In the genomic region with DNA sequence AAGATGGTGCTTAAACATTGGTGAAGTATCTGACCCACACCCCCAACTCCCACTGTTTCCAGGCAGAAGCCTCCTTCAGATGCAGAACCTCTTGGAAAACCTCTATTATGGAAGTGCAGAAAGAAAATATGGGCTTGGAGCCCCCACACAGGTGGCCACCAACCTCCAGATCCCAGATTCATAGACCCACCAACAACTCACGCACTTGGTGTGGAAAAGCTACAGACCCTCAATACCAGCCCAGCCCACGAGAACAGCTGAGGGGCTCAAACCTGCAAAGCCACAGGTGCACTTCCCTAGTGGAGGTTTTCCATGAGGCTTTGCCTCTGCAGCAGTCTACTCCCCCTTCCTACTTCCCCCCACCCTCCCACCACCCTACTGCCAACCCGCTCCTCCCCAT, we compare ENCODE assay signal across 6 cellular contexts.
DNase-seq lines count a peak whose midpoint lies in the region; ATAC-seq and TF ChIP-seq lines count a peak whose summit lies in the region.
"Not testable (repeated sequence)": the region's sequence is repeated elsewhere in the genome, so short reads cannot be mapped to it uniquely, and the experiment has no call there.

No MANE protein-coding gene starts in this region.

- H3K79me2 ChIP-seq in osteoblast (ENCODE audit: insufficient read depth, low read length); trophoblast cell (ENCODE audit: control insufficient read depth, insufficient read depth, low read length, poor library complexity): not testable (repeated sequence)

- H3K36me3 ChIP-seq in esophagus muscularis mucosa; lung (ENCODE audit: control insufficient read depth in 2 of 2, insufficient read depth in 2 of 2, low read length in 2 of 2); osteoblast (ENCODE audit: insufficient read depth, low read length); trophoblast cell (ENCODE audit: control insufficient read depth in 1 of 2, insufficient read depth in 2 of 2, low read length in 2 of 2); spleen: not testable (repeated sequence)

- H3K4me1 ChIP-seq in esophagus muscularis mucosa; lung (ENCODE audit: control insufficient read depth in 2 of 2, insufficient read depth in 2 of 2, low read length in 2 of 2); osteoblast (ENCODE audit: insufficient read depth, low read length); trophoblast cell (ENCODE audit: control insufficient read depth in 1 of 2, insufficient read depth in 2 of 2, low read length in 2 of 2); spleen: not testable (repeated sequence)

- not testable (repeated sequence) for TF ChIP-seq EP300 in esophagus muscularis mucosa (IDR thresholded peaks at IDR 0.05)

- H3K9ac ChIP-seq in trophoblast cell (ENCODE audit: low read length): not testable (repeated sequence)

- H4K12ac ChIP-seq in trophoblast cell (ENCODE audit: low read depth, low read length): not testable (repeated sequence)

- TF ChIP-seq CTCF in esophagus muscularis mucosa (IDR thresholded peaks at IDR 0.05); lung (IDR thresholded peaks at IDR 0.05; ENCODE audit: control extremely low read depth, extremely low read depth); osteoblast (IDR thresholded peaks at IDR 0.05; ENCODE audit: extremely low read depth, low read depth, low read length); spleen (IDR thresholded peaks at IDR 0.05 in 8 of 11, conservative IDR thresholded peaks at IDR 0.05 in 3 of 11): not testable (repeated sequence)

- H3K4ac ChIP-seq in trophoblast cell (ENCODE audit: low read depth, low read length): not testable (repeated sequence)

- peak; percentile 77 for DNase-seq in esophagus muscularis mucosa (ENCODE audit: extremely low spot score)
- peak; percentile 27 for DNase-seq in lung (ENCODE audit: low spot score)
- peak; percentile 58 for DNase-seq in osteoblast (ENCODE audit: insufficient read length, low spot score, missing footprints)
- not testable (repeated sequence) for DNase-seq in trophoblast cell
- peak; percentile 76 for DNase-seq in posterior vena cava (ENCODE audit: low spot score)
- peak; percentile 67 for DNase-seq in spleen

- H3K27me3 ChIP-seq in esophagus muscularis mucosa; lung (ENCODE audit: control insufficient read depth, insufficient read depth); osteoblast (ENCODE audit: insufficient read depth, low read length); trophoblast cell (ENCODE audit: insufficient read depth, low read length); spleen (replicated peaks in 1 of 7): not testable (repeated sequence)

- not testable (repeated sequence) for H2BK12ac ChIP-seq in trophoblast cell (ENCODE audit: low read length)

- not testable (repeated sequence) for H2BK5ac ChIP-seq in trophoblast cell (ENCODE audit: low read depth, low read length, poor library complexity)

- not testable (repeated sequence) for H3K4me2 ChIP-seq in osteoblast (ENCODE audit: insufficient read depth, low read length); trophoblast cell (ENCODE audit: low read length)

- H4K8ac ChIP-seq in trophoblast cell (ENCODE audit: low read depth, low read length): not testable (repeated sequence)

- not testable (repeated sequence) for H3K4me3 ChIP-seq in esophagus muscularis mucosa; lung; osteoblast (ENCODE audit: insufficient read depth, low read length); spleen
- H3K4me3 ChIP-seq in trophoblast cell (ENCODE audit: low read depth, low read length): peak overlapping the region; percentile 38

- 64% methylated on average over 3 of the region's 3 CpGs for WGBS in esophagus muscularis mucosa
- WGBS in lung, 2 donors: 75 to 82% methylated on average over 3 of the region's 3 CpGs
- WGBS in trophoblast cell (ENCODE audit: extremely low coverage, insufficient coverage, insufficient read length): 100% methylated on average over 1 of the region's 3 CpGs
- 69 to 79% (median 73%) methylated on average over 3 of the region's 3 CpGs for WGBS in spleen, 5 donors

- not testable (repeated sequence) for H2AK5ac ChIP-seq in trophoblast cell (ENCODE audit: low read length)

- not testable (repeated sequence) for TF ChIP-seq POLR2A in esophagus muscularis mucosa (IDR thresholded peaks at IDR 0.05; ENCODE audit: low read depth); spleen (IDR thresholded peaks at IDR 0.05)

- H4K20me1 ChIP-seq in osteoblast (ENCODE audit: insufficient read depth, low read length): not testable (repeated sequence)

- H3K27ac ChIP-seq in esophagus muscularis mucosa (replicated peaks in 1 of 4); lung (ENCODE audit: low read depth in 1 of 2, low read length in 1 of 2); osteoblast (ENCODE audit: low read depth, low read length); trophoblast cell (ENCODE audit: low read depth, low read length); spleen: not testable (repeated sequence)

- ATAC-seq in lung (ENCODE audit: insufficient read depth, low FRiP score): not testable (repeated sequence)

- H2AFZ ChIP-seq in osteoblast (ENCODE audit: low read length); trophoblast cell (ENCODE audit: insufficient read depth, low read length, poor library complexity): not testable (repeated sequence)

- H3K14ac ChIP-seq in trophoblast cell (ENCODE audit: low read length): not testable (repeated sequence)

- H3K23ac ChIP-seq in trophoblast cell (ENCODE audit: low read length): not testable (repeated sequence)

- not testable (repeated sequence) for H4K91ac ChIP-seq in trophoblast cell (ENCODE audit: low read depth, low read length)

- intact Hi-C loops in esophagus muscularis mucosa (cut with DNase I); posterior vena cava (cut with DNase I); spleen (cut with DNase I; ENCODE audit: low total_unique reads): not testable (repeated sequence)

- not testable (repeated sequence) for H3K9me3 ChIP-seq in esophagus muscularis mucosa; osteoblast (ENCODE audit: low read depth, low read length)
- H3K9me3 ChIP-seq in lung (ENCODE audit: control insufficient read depth in 2 of 2, insufficient read depth in 1 of 2, low read length in 1 of 2) (peaks cover 0 to 14% of the 10 kb centered on the region in 2 donors), trophoblast cell (ENCODE audit: insufficient read depth, low read depth, low read length) (peaks cover 46% of the 10 kb centered on the region), spleen (peaks cover 0 to 70% (median 10%) of the 10 kb centered on the region in 8 donors)

- not testable (repeated sequence) for H3K18ac ChIP-seq in trophoblast cell (ENCODE audit: low read length)

- not testable (repeated sequence) for H3K79me1 ChIP-seq in trophoblast cell (ENCODE audit: low read length)

- H2BK120ac ChIP-seq in trophoblast cell (ENCODE audit: insufficient read depth, low read length, poor library complexity): not testable (repeated sequence)
